ENCODE assay signal across 12 cellular contexts in the genomic region with DNA sequence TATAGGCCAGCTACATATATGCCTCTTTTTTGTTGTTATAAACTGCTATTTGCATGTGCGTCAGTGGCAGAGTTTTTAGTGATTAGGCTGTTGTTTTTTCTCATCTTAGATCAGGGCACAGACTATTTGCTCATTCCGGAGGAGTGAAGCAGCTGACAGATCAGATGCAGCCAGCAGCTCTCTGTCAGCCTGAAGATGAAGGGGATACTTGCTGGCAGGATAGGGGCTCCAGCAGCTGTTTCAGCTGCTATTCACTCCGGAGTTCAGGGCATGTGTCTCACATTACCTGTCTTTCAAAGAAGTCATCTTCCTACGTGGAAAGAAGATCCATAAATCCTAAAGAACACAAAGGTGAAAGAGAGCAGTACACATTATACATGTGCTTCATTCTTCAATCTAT.
A peak's percentile ranks its signal among the peaks of the same experiment; 100 is the strongest.
DNase-seq lines count a peak whose midpoint lies in the region; ATAC-seq and TF ChIP-seq lines count a peak whose summit lies in the region.
"Had no signal": no experiment of that assay in that cellular context is flagged by ENCODE, and none has a peak within 500 bp of the region (broad histone marks: within the 10 kb centered on the region; RNA-seq: fewer than 3 reads in every experiment).

No MANE protein-coding gene starts in this region.

- H3F3A ChIP-seq in neural progenitor cell (ENCODE audit: low read depth): peaks cover 3% of the 10 kb centered on the region

- H3K4me1 ChIP-seq in BE2C: peaks cover 4% of the 10 kb centered on the region; the same call in 1 of the 2 replicates
- no peaks in the 10 kb centered on the region for H3K4me1 ChIP-seq in neural progenitor cell
- H3K4me1 ChIP-seq: A549, Caco-2 had no signal

- H3K9ac ChIP-seq in neural progenitor cell: no peak overlapping the region

- H3K27me3 Mint-ChIP-seq in brain (no peaks in the 10 kb centered on the region), neural progenitor cell (ENCODE audit: insufficient read depth, low read depth) (no peaks in the 10 kb centered on the region)

- no peaks in the 10 kb centered on the region for H3K79me2 ChIP-seq in neural progenitor cell (ENCODE audit: low read depth)

- H4K20me1 ChIP-seq in neural progenitor cell (ENCODE audit: low read depth): no peaks in the 10 kb centered on the region

- H3K36me3 Mint-ChIP-seq in brain: no peaks in the 10 kb centered on the region
- no peaks in the 10 kb centered on the region for H3K36me3 Mint-ChIP-seq in neural progenitor cell

- H3K27ac Mint-ChIP-seq in brain (peak overlapping the region in 4 of 5 experiments; percentile 5 to 82 (median 32)), neural progenitor cell (no peak overlapping the region)

- H3K9me3 Mint-ChIP-seq in brain: peaks cover 0 to 4% (median 0%) of the 10 kb centered on the region in 5 experiments
- peaks cover 1% of the 10 kb centered on the region for H3K9me3 Mint-ChIP-seq in neural progenitor cell

- H3K4me3 Mint-ChIP-seq in brain (peak overlapping the region in 1 of 5 experiments; percentile 59), neural progenitor cell (no peak overlapping the region)

- H3K4me1 Mint-ChIP-seq in brain (peaks cover 11% of the 10 kb centered on the region), neural progenitor cell (peaks cover 4% of the 10 kb centered on the region)

- H3K4me3 ChIP-seq in BE2C (ENCODE audit: low read depth, low read length): no peak overlapping the region
- no peak overlapping the region for H3K4me3 ChIP-seq in neural progenitor cell
- H3K4me3 ChIP-seq in foreskin fibroblast (ENCODE audit: low read depth in 1 of 2, low read length in 2 of 2): no peak overlapping the region
- H3K4me3 ChIP-seq: A549 had no signal

- peak; percentile 8 for DNase-seq in BE2C
- peak; percentile 29 for DNase-seq in LHCN-M2 (ENCODE audit: low read depth)
- DNase-seq in neural progenitor cell (ENCODE audit: low spot score): peak; percentile 8
- DNase-seq in NCI-H2107 (lab: John Stamatoyannopoulos, UW): no peak
- no peak for DNase-seq in foreskin fibroblast
- DNase-seq: Caco-2, NCI-H2029, PC-3 had no signal

- H3K4me2 ChIP-seq in neural progenitor cell: no peak overlapping the region
- H3K4me2 ChIP-seq: A549 had no signal

- TF ChIP-seq CTCF in BE2C (IDR thresholded peaks at IDR 0.05; ENCODE audit: low read depth, low read length): no peak
- TF ChIP-seq CTCF in brain (conservative IDR thresholded peaks at IDR 0.05): no peak
- TF ChIP-seq CTCF in neural progenitor cell (IDR thresholded peaks at IDR 0.05): no peak
- no peak for TF ChIP-seq CTCF in foreskin fibroblast (IDR thresholded peaks at IDR 0.05; ENCODE audit: low read depth, low read length)

- H3K36me3 ChIP-seq in BE2C: no peaks in the 10 kb centered on the region
- no peaks in the 10 kb centered on the region for H3K36me3 ChIP-seq in neural progenitor cell

- ATAC-seq in HG02970 (IDR thresholded peaks at IDR 0.05; ENCODE audit: low FRiP score, unreplicated experiment): no peak
- ATAC-seq: A549, HepG2, PC-3 had no signal

- no peak overlapping the region for H2AFZ ChIP-seq in neural progenitor cell (replicated peaks)

- H3K27ac ChIP-seq in neural progenitor cell: no peak overlapping the region
- H3K27ac ChIP-seq: A549 had no signal

- H3K9me3 ChIP-seq in BE2C (no peaks in the 10 kb centered on the region), neural progenitor cell (ENCODE audit: low read depth) (no peaks in the 10 kb centered on the region)
- H3K9me3 ChIP-seq: A549, Caco-2 had no signal

- H3K27me3 ChIP-seq in BE2C (no peaks in the 10 kb centered on the region), neural progenitor cell (no peaks in the 10 kb centered on the region)

Comparison
In these comparisons a context has a peak if more than half of its experiments do, and no peak if none do; other contexts are left out.
1. DNase-seq: peak in BE2C (single experiment), LHCN-M2 (single experiment) and neural progenitor cell (single experiment); none in NCI-H2107 (single experiment) and foreskin fibroblast (0 of 2).